In the genomic region with DNA sequence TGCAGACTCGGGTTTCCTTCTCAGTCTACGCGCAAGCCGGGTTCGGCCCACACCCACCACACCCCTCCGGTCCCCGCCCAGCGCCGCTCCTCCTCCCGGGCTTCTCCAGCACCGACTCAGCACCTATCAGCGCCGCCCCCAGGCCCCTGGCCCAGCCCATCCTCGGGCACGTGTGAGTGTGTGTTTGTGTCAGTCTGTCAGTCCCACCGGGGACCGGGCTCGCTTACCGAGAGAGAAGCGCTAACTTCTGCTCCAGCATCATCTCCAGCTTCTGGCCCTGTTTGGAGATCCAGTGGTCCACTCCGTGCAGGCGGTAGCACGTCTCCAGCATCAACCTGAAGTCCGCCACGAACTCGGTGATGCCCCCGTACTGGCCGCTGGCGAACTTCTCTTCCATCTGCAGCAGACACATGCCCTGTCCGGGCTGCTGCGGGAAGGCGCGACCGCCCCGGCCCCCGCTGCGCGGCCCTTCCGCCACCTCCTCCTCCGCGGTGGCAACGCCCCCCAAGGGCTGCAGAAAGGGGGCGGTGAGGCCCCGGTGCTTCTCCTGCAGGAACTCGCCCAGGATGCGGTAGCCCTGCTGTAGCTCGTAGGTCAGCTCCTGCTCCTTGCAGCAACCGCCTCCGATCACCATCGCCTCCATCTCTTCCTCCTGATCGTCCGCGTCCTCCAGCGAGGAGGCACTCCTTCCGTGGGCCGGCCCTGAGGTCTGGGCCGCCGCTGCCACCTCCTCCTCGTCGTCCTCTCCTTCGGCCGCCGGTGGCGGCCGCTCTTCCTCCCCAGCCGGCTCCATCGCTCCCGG, we compare ENCODE assay signal across 8 cellular contexts. TPM values are rescaled to one million over a fixed set of nuclear protein-coding genes. Genes with fewer than 3 reads are reported as not detected.
DNase-seq lines count a peak whose midpoint lies in the region; ATAC-seq and TF ChIP-seq lines count a peak whose summit lies in the region.

No MANE protein-coding gene starts in this region.

- H3K27ac ChIP-seq in heart right ventricle (peak overlapping the region; percentile 95 to 99 (median 98)), upper lobe of left lung (peak overlapping the region; percentile 97 to 99 (median 98))

- H3K9ac ChIP-seq in adipocyte (ENCODE audit: low read length), result peak overlapping the region; percentile 85

- TF ChIP-seq POLR2A in upper lobe of left lung (IDR thresholded peaks at IDR 0.05), result peak in 1 of 4 donors; percentile 16

- DNase-seq in NCI-H128 (lab: John Stamatoyannopoulos, UW; ENCODE audit: unreplicated experiment) (peak; percentile 71), T follicular helper cell (ENCODE audit: low read depth) (peak; percentile 93), adipocyte (ENCODE audit: low read depth) (peak; percentile 92), heart right ventricle (peak; percentile 81 to 86), posterior vena cava (ENCODE audit: low spot score) (peak; percentile 96), upper lobe of left lung (peak; percentile 96)

- ATAC-seq in HG02798 (IDR thresholded peaks at IDR 0.05; ENCODE audit: poor library complexity, unreplicated experiment) (peak; percentile 72), heart right ventricle (peak; percentile 49 to 86 (median 74)), upper lobe of left lung (ENCODE audit: low FRiP score in 2 of 2) (peak; percentile 89 to 93)

- H3K9me3 ChIP-seq in adipocyte (ENCODE audit: control insufficient read depth, low read length) (no peaks in the 10 kb centered on the region), heart right ventricle (no peaks in the 10 kb centered on the region), upper lobe of left lung (no peaks in the 10 kb centered on the region)

- H3K4me3 ChIP-seq in GM12875 (ENCODE audit: low read depth, low read length), result peak overlapping the region; percentile 88
- H3K4me3 ChIP-seq in adipocyte (ENCODE audit: low read length), result peak overlapping the region; percentile 94
- H3K4me3 ChIP-seq in heart right ventricle, result peak overlapping the region; percentile 68 to 97 (median 84)
- peak overlapping the region; percentile 86 to 96 (median 90) for H3K4me3 ChIP-seq in upper lobe of left lung

- H3K27me3 ChIP-seq in adipocyte (replicated peaks; ENCODE audit: control insufficient read depth, insufficient read depth, low read length) (no peaks in the 10 kb centered on the region), heart right ventricle (no peaks in the 10 kb centered on the region), upper lobe of left lung (no peaks in the 10 kb centered on the region)

- intact Hi-C loops in heart right ventricle (cut with DNase I), result loop anchor here in 1 of 10 donors (10.0 kb wide), 1 partner anchor 52 kb away; no protein-coding TSS in a partner anchor
- intact Hi-C loops in posterior vena cava (cut with DNase I), result loop anchor here in 1 of 2 donors (10.0 kb wide), 1 partner anchor 382 kb away; the partner anchor contains the start of gene RIC1

- TF ChIP-seq EP300 in upper lobe of left lung (IDR thresholded peaks at IDR 0.05), result no peak

- H3K36me3 ChIP-seq in adipocyte (ENCODE audit: control insufficient read depth, insufficient read depth, low read length, severe bottlenecking), result peaks cover 5% of the 10 kb centered on the region
- H3K36me3 ChIP-seq in heart right ventricle, result peaks cover 0 to 29% (median 0%) of the 10 kb centered on the region in 9 donors
- H3K36me3 ChIP-seq in upper lobe of left lung, result peaks cover 0 to 9% (median 3%) of the 10 kb centered on the region in 4 donors

- no peak for TF ChIP-seq CTCF in GM12875 (IDR thresholded peaks at IDR 0.05; ENCODE audit: borderline replicate concordance, insufficient read depth, low read depth, low read length)
- peak in 2 of 9 donors; percentile 16 to 30 for TF ChIP-seq CTCF in heart right ventricle (IDR thresholded peaks at IDR 0.05)
- TF ChIP-seq CTCF in upper lobe of left lung (IDR thresholded peaks at IDR 0.05), result no peak

- WGBS in heart right ventricle, 2 donors, result 0 to 1% methylated on average over 68 of the region's 68 CpGs
- WGBS in upper lobe of left lung, 2 donors, result 0 to 1% methylated on average over 33 to 39 of the region's 68 CpGs

- H3K4me1 ChIP-seq in adipocyte (ENCODE audit: control insufficient read depth, insufficient read depth, low read length) (peaks cover 23% of the 10 kb centered on the region), heart right ventricle (peaks cover 4 to 68% (median 58%) of the 10 kb centered on the region in 9 donors), upper lobe of left lung (peaks cover 16 to 49% (median 31%) of the 10 kb centered on the region in 4 donors)

RNA-seq across cellular contexts. Expression of gene RANBP6, which starts 8.3 kb away (rescaled TPM):
- total RNA-seq in heart right ventricle (10 to 100 TPM; 21.5 to 36.2 (median 26.8) TPM), posterior vena cava (10 to 100 TPM; 14.0 to 15.9 TPM), upper lobe of left lung (10 to 100 TPM in 4 of 6 donors, 1 to 10 TPM in 2; 6.4 to 19.8 (median 12.6) TPM)
- polyA plus RNA-seq in heart right ventricle, result 10 to 100 TPM in 1 of 2 donors, 1 to 10 TPM in 1; 8.7 to 12.9 TPM

Comparison
In these comparisons a context has a peak if more than half of its experiments do, and no peak if none do; other contexts are left out.
1. Peak in every context shown above with its lines: DNase-seq, ATAC-seq, H3K4me3 ChIP-seq and H3K27ac ChIP-seq.